In the genomic region with DNA sequence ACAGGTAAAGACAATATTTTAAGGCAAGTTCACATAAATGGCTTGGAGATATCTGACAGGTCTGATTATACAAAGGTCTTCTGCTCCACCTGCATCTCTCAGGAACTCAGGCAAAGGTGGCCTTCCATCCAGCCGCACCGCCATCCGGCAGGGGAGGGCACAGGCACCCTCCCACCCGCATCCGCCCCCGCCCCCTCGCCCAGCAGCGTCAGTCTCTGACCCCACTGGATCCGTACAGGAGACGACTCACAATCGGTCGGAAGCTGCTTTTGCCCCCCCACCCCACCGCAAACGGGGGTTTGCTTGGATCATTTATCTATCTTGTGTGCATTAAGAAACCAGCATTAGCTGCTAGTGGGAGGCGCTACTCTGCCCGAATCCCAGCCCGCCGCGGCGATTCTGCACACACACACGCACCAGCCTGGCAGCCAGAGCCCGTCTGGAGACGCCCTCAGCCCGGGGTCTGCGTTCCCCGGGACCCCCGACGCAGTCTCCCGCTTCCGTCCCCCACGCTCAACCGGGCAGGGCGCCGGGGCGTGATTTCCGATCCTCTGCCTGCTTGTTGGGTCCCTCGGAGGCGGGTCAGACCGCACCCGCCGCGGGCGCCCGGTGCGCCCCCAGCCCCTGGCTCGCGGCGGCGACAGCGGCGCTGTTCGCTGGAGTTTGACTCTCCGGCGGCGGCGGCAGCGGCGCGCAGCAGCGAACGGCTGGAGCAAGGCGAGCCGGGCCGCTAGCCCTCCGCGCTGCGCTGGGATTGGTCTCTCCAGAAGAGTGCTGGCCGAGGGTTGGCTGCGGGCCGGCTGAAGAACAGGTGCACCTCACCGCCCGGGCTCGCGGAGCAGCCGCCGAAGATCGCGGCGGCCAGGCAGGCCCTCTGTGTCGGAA, we compare ENCODE assay signal across 9 cellular contexts. TPM values are rescaled to one million over a fixed set of nuclear protein-coding genes. Genes with fewer than 3 reads are reported as not detected.
DNase-seq lines count a peak whose midpoint lies in the region; ATAC-seq and TF ChIP-seq lines count a peak whose summit lies in the region.
"Had no signal": no experiment of that assay in that cellular context is flagged by ENCODE, and none has a peak within 500 bp of the region (broad histone marks: within the 10 kb centered on the region; RNA-seq: fewer than 3 reads in every experiment).

No MANE protein-coding gene starts in this region.

- peaks cover 42% of the 10 kb centered on the region for H3K27me3 ChIP-seq in lower lobe of right lung (ENCODE audit: low read depth)

- DNase-seq in G401 (ENCODE audit: low spot score) = peak; percentile 37
- DNase-seq in NCI-H1048 (lab: John Stamatoyannopoulos, UW) = peak; percentile 60
- peak; percentile 22 for DNase-seq in dermis blood vessel endothelial cell
- peak; percentile 83 for DNase-seq in lower lobe of right lung
- DNase-seq in GDM1 (lab: John Stamatoyannopoulos, UW) = no peak
- no peak for DNase-seq in activated CD4-positive, CD25-positive, alpha-beta regulatory T cell treated with anti-CD3 and anti-CD28 coated beads, Interleukin-2, amount 50 U/mL, for 72 hours

- in situ Hi-C loops in G401 (cut with HindIII; ENCODE audit: low sequenced_read_pairs) = no loop called here

- no peak overlapping the region for H3K27ac ChIP-seq in lower lobe of right lung

- H3K36me3 ChIP-seq in lower lobe of right lung = no peaks in the 10 kb centered on the region

- no peak for TF ChIP-seq CTCF in lower lobe of right lung (IDR thresholded peaks at IDR 0.05)

- H3K4me3 ChIP-seq in lower lobe of right lung = peak overlapping the region; percentile 52

- ATAC-seq in lower lobe of right lung (peak; percentile 91 to 94), GM18873 (IDR thresholded peaks at IDR 0.05; ENCODE audit: low FRiP score, unreplicated experiment) (no peak), HG02981 (IDR thresholded peaks at IDR 0.05; ENCODE audit: unreplicated experiment) (no peak)
- ATAC-seq: HCT116 had no signal

- peaks cover 15% of the 10 kb centered on the region for H3K4me1 ChIP-seq in lower lobe of right lung

- intact Hi-C loops in lower lobe of right lung (cut with DNase I) = no loop called here

- no peaks in the 10 kb centered on the region for H3K9me3 ChIP-seq in lower lobe of right lung

RNA-seq across cellular contexts. Expression of a gene that starts 0.8 kb away (rescaled TPM):
- not detected in 2 replicates for total RNA-seq in G401 (2014; rRNA removed; shearing (Covaris generic))
- total RNA-seq in dermis blood vessel endothelial cell = 3.2 and 7.4 TPM in 2 replicates
- 2.6 TPM for total RNA-seq in lower lobe of right lung

Comparison
In these comparisons a context has a peak if more than half of its experiments do, and no peak if none do; other contexts are left out.
1. DNase-seq: peak in G401 (single experiment), NCI-H1048 (single experiment), dermis blood vessel endothelial cell (single experiment) and lower lobe of right lung (single experiment); none in GDM1 (single experiment) and activated CD4-positive, CD25-positive, alpha-beta regulatory T cell treated with anti-CD3 and anti-CD28 coated beads, Interleukin-2, amount 50 U/mL, for 72 hours (single experiment).
2. ATAC-seq: peak in lower lobe of right lung (2 of 2); none in GM18873 (single experiment) and HG02981 (single experiment).